Comparison of ENCODE assay signal across 9 cellular contexts in genomic region chr4:108135549-108136209, GRCh38. TPM values are rescaled to one million over a fixed set of nuclear protein-coding genes. Genes with fewer than 3 reads are reported as not detected.
DNase-seq lines count a peak whose midpoint lies in the region; ATAC-seq lines count a peak whose summit lies in the region.
"Had no signal": no experiment of that assay in that cellular context is flagged by ENCODE, and none has a peak within 500 bp of the region (broad histone marks: within the 10 kb centered on the region; RNA-seq: fewer than 3 reads in every experiment).

No MANE protein-coding gene starts in this region.

- H3K9me3 Mint-ChIP-seq in T-cell: no peaks in the 10 kb centered on the region

- CTCF ChIA-PET in T-cell (lab: Charles Lee): interaction anchor here (0.5 to 1.4 kb wide), 2 partner anchors 26 to 43 kb away, joined by 3 read pairs; no protein-coding TSS in a partner anchor

- H3K4me3 Mint-ChIP-seq in T-cell: peak overlapping the region; percentile 60 to 83 (median 65)

- POLR2A ChIA-PET in T-cell (lab: Charles Lee): no interaction called here

- H3K36me3 Mint-ChIP-seq in T-cell: peaks cover 45% of the 10 kb centered on the region

- H3K27me3 Mint-ChIP-seq in T-cell: no peaks in the 10 kb centered on the region

- H3K27ac Mint-ChIP-seq in T-cell: peak overlapping the region; percentile 89 to 94

- DNase-seq in ELF-1 (ENCODE audit: low read depth, low spot score) (peak; percentile 95), T-cell (peak in 1 of 34 experiments; percentile 9), iPS-NIHi7 (ENCODE audit: extremely low spot score) (peak; percentile 79), SIG-M5 (lab: John Stamatoyannopoulos, UW) (no peak), Right ventricle myocardium superior (no peak), head of caudate nucleus (no peak)
- DNase-seq: GOT3, left lung had no signal

- peaks cover 92 to 96% (median 93%) of the 10 kb centered on the region in 3 donors for H3K4me1 Mint-ChIP-seq in T-cell

- peak; percentile 41 for ATAC-seq in HG02759 (IDR thresholded peaks at IDR 0.05; ENCODE audit: unreplicated experiment)
- ATAC-seq in T-cell (replicated peaks in 1 of 4): peak in 3 of 4 experiments; percentile 9 to 37 (median 13)
- no peak for ATAC-seq in Right ventricle myocardium superior (ENCODE audit: poor library complexity)
- ATAC-seq: left lung had no signal

- intact Hi-C loops in Right ventricle myocardium superior (cut with DNase I): no loop called here
- intact Hi-C loops in head of caudate nucleus (cut with DNase I): no loop called here

RNA-seq across cellular contexts. Expression of gene LEF1, which starts 33.1 kb away (rescaled TPM):
- total RNA-seq in T-cell (100 to 1,000 TPM; 412 to 776 (median 500) TPM), Right ventricle myocardium superior (0.51 TPM)

Comparison
In these comparisons a context has a peak if more than half of its experiments do, and no peak if none do; other contexts are left out.
1. DNase-seq: peak in ELF-1 (single experiment) and iPS-NIHi7 (single experiment); none in SIG-M5 (single experiment), Right ventricle myocardium superior (single experiment) and head of caudate nucleus (0 of 42).
2. RNA of gene LEF1, which starts 33.1 kb away (total RNA-seq): 412 to 776 TPM in T-cell; 0.51 TPM in Right ventricle myocardium superior (single experiment); every median in the first group is over 100 times any median in the second.